ENCODE assay signal across 11 cellular contexts in the genomic region with DNA sequence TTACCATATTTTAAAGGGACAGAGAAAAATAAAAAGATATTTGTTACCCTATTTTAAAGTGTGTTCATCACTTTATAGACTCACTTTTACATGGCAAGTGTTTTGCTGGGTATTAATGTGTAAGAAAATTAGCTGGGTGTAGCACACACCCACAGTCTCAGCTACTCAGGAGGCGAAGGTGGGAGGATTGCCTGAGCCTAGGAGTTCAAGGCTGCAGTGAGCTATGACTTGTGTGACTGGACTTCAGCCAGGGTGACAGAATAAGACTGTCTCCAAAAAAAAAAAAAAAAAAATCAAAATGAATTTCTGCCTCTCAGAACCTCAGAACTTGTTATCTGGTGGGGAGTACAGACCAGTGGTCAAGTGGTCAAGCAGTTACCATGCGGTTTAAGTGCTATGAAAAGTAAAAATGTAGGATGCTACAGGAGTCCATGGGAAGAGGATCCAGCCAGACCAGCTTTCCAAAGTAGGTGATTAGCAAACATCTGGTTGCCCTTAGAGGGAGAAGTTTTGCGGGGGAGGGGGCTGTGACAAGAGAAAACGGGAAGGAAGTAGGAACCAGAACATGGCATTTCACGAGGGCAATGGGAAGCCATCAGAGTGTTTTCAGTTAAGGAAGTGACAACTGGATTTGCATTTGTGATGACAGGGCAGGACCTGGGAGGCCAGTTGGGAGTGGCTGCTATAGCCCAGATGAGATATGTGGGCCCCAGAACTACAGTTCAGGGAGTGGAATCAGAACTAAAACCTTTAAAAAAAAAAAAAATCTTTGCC. TPM values are rescaled to one million over a fixed set of nuclear protein-coding genes. Genes with fewer than 3 reads are reported as not detected.
DNase-seq lines count a peak whose midpoint lies in the region; ATAC-seq and TF ChIP-seq lines count a peak whose summit lies in the region.
"Had no signal": no experiment of that assay in that cellular context is flagged by ENCODE, and none has a peak within 500 bp of the region (broad histone marks: within the 10 kb centered on the region; RNA-seq: fewer than 3 reads in every experiment).

No MANE protein-coding gene starts in this region.

- POLR2A ChIA-PET in CD4-positive, alpha-beta T cell (lab: Charles Lee) = no interaction called here

- ATAC-seq in natural killer cell treated with Interleukin-12 subunit alpha and Interleukin-12 subunit beta and Interleukin-15 and Interleukin-18, amount 100 ng/mL, for 72 hours = no peak
- ATAC-seq in HG03095 (IDR thresholded peaks at IDR 0.05; ENCODE audit: unreplicated experiment) (no peak), HG03565 (IDR thresholded peaks at IDR 0.05; ENCODE audit: unreplicated experiment) (no peak)
- ATAC-seq in CD4-positive, alpha-beta T cell (ENCODE audit: poor library complexity) = no peak

- H3K27ac Mint-ChIP-seq in natural killer cell treated with Interleukin-12 subunit alpha and Interleukin-12 subunit beta and Interleukin-15 and Interleukin-18, amount 100 ng/mL, for 72 hours = peak overlapping the region; percentile 33 to 47
- no peak overlapping the region for H3K27ac Mint-ChIP-seq in CD4-positive, alpha-beta T cell

- TF ChIP-seq CTCF in CD4-positive, alpha-beta T cell (IDR thresholded peaks at IDR 0.05) = no peak

- intact Hi-C loops in cardiac septum (cut with DNase I) = no loop called here
- intact Hi-C loops in CD4-positive, alpha-beta T cell (cut with DNase I, micrococcal nuclease) = no loop called here

- CTCF ChIA-PET in CD4-positive, alpha-beta T cell (lab: Charles Lee) = interaction anchor here (1.0 kb wide), 2 partner anchors 9 to 14 kb away, joined by 3 to 5 read pairs; a partner anchor contains a TSS

- H3K27me3 Mint-ChIP-seq in natural killer cell treated with Interleukin-12 subunit alpha and Interleukin-12 subunit beta and Interleukin-15 and Interleukin-18, amount 100 ng/mL, for 72 hours = peaks cover 10 to 17% of the 10 kb centered on the region in 2 donors
- peaks cover 11% of the 10 kb centered on the region for H3K27me3 Mint-ChIP-seq in CD4-positive, alpha-beta T cell

- no peak overlapping the region for H3K4me3 Mint-ChIP-seq in natural killer cell treated with Interleukin-12 subunit alpha and Interleukin-12 subunit beta and Interleukin-15 and Interleukin-18, amount 100 ng/mL, for 72 hours
- H3K4me3 Mint-ChIP-seq in CD4-positive, alpha-beta T cell = no peak overlapping the region
- H3K4me3 Mint-ChIP-seq: activated T-helper 1 cell treated with anti-CD3 and anti-CD28 coated beads, Interleukin-12 subunit alpha, Interleukin-12 subunit beta, Interleukin-2, Interleukin-4 antibody, amounts not matched to agents 30 ng/mL and 10 ng/mL and 1 ng/mL, durations not matched to agents 14 hours and 24 hours and 36 hours; CD4-positive, CD25-positive, alpha-beta regulatory T cell had no signal

- no peaks in the 10 kb centered on the region for H3K9me3 ChIP-seq in CD4-positive, alpha-beta T cell (ENCODE audit: control insufficient read depth, low read length)

- no peaks in the 10 kb centered on the region for H3K36me3 Mint-ChIP-seq in natural killer cell treated with Interleukin-12 subunit alpha and Interleukin-12 subunit beta and Interleukin-15 and Interleukin-18, amount 100 ng/mL, for 72 hours
- peaks cover 32% of the 10 kb centered on the region for H3K36me3 Mint-ChIP-seq in CD4-positive, alpha-beta T cell (ENCODE audit: low read depth)

- peaks cover 4% of the 10 kb centered on the region for H3K27me3 ChIP-seq in CD4-positive, alpha-beta T cell (ENCODE audit: control insufficient read depth, insufficient read depth, low read length)

- no peak overlapping the region for H3K27ac ChIP-seq in CD4-positive, alpha-beta T cell (ENCODE audit: low read depth, low read length)

- H3K9me3 Mint-ChIP-seq in natural killer cell treated with Interleukin-12 subunit alpha and Interleukin-12 subunit beta and Interleukin-15 and Interleukin-18, amount 100 ng/mL, for 72 hours = no peaks in the 10 kb centered on the region
- no peaks in the 10 kb centered on the region for H3K9me3 Mint-ChIP-seq in CD4-positive, alpha-beta T cell
- H3K9me3 Mint-ChIP-seq: activated T-helper 1 cell treated with anti-CD3 and anti-CD28 coated beads, Interleukin-12 subunit alpha, Interleukin-12 subunit beta, Interleukin-2, Interleukin-4 antibody, amounts not matched to agents 30 ng/mL and 10 ng/mL and 1 ng/mL, durations not matched to agents 14 hours and 24 hours and 36 hours; CD4-positive, CD25-positive, alpha-beta regulatory T cell had no signal

- H3K4me1 Mint-ChIP-seq in natural killer cell treated with Interleukin-12 subunit alpha and Interleukin-12 subunit beta and Interleukin-15 and Interleukin-18, amount 100 ng/mL, for 72 hours (ENCODE audit: low read depth in 2 of 2) = peaks cover 7 to 19% of the 10 kb centered on the region in 2 donors
- H3K4me1 Mint-ChIP-seq in CD4-positive, alpha-beta T cell (ENCODE audit: low read depth) = peaks cover 4% of the 10 kb centered on the region

- DNase-seq in C1 segment of cervical spinal cord (lab: John Stamatoyannopoulos, UW) = peak in 11 of 14 donors; percentile 4 to 41 (median 14)
- peak; percentile 39 for DNase-seq in RPMI8226
- peak; percentile 81 for DNase-seq in cardiac septum (ENCODE audit: low spot score)
- DNase-seq in natural killer cell treated with Interleukin-12 subunit alpha and Interleukin-12 subunit beta and Interleukin-15 and Interleukin-18, amount 100 ng/mL, for 72 hours (ENCODE audit: low spot score) = no peak
- no peak for DNase-seq in CD4-positive, alpha-beta T cell
- no peak for DNase-seq in NCI-H1694 treated with DMSO at 0.1 percent for 48 hours (lab: John Stamatoyannopoulos, UW)
- DNase-seq: NCI-H2029 had no signal

RNA-seq across cellular contexts. Expression of a gene that starts 13.9 kb away (rescaled TPM):
- 17.9 TPM for total RNA-seq in cardiac septum
- 10 to 100 TPM; 22.1 to 26.6 TPM for total RNA-seq in natural killer cell treated with Interleukin-12 subunit alpha and Interleukin-12 subunit beta and Interleukin-15 and Interleukin-18, amount 100 ng/mL, for 72 hours
- 10 to 100 TPM; 36.6 to 46.3 TPM for total RNA-seq in CD4-positive, alpha-beta T cell

RNA-seq across cellular contexts. Expression of a gene that starts 26.8 kb away (rescaled TPM):
- 10.3 TPM for total RNA-seq in cardiac septum
- total RNA-seq in natural killer cell treated with Interleukin-12 subunit alpha and Interleukin-12 subunit beta and Interleukin-15 and Interleukin-18, amount 100 ng/mL, for 72 hours = 10 to 100 TPM; 25.4 to 46.6 TPM
- 10 to 100 TPM; 10.1 to 10.6 TPM for total RNA-seq in CD4-positive, alpha-beta T cell

Comparison
In these comparisons a context has a peak if more than half of its experiments do, and no peak if none do; other contexts are left out.
1. DNase-seq: peak in C1 segment of cervical spinal cord (11 of 14), RPMI8226 (single experiment) and cardiac septum (single experiment); none in natural killer cell treated with Interleukin-12 subunit alpha and Interleukin-12 subunit beta and Interleukin-15 and Interleukin-18, amount 100 ng/mL, for 72 hours (single experiment), CD4-positive, alpha-beta T cell (0 of 10) and NCI-H1694 treated with DMSO at 0.1 percent for 48 hours (single experiment).